In the genomic region with DNA sequence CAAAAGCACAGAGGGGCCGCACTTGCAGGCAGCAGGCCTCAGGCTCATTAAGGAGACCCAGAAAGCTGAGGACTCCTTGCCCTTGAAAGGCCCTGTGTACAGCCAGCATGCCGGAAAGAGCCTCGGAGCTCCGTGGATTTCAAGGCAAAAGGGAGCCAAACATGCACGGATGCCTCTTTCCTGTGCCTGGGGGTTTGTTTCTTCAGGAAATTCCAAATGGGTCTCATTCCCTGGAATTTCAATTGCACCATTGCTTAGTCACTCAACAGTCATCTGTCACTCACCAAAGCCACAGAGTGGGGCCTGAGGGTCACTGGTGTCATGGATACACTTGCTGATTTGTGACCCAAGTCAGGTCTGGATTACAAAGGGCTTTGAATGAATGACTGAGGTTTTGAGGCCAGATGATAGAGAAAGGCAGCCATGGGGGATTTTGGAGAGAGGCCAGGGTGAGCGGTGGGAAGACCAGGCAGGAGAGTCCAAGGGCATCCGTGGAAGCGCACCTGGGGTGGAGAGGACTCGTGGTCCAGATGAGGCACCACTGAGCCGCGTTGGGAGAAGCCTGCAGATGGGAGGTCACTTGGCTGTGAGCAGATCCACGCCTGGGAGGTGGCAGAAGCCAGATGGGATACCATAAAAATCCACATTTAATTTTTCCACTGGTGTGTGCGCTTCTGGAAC, we compare ENCODE assay signal across 2 cellular contexts.
TF ChIP-seq lines count a peak whose summit lies in the region.

No MANE protein-coding gene starts in this region.

TF ChIP-seq in SK-N-SH, 30 proteins besides CTCF, POLR2A, EP300 and RAD21 (continued from another document):
- TF ChIP-seq, protein P1, sequence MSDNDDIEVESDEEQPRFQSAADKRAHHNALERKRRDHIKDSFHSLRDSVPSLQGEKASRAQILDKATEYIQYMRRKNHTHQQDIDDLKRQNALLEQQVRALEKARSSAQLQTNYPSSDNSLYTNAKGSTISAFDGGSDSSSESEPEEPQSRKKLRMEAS (IDR thresholded peaks at IDR 0.05; ENCODE audit: low read depth), result no peak
- TF ChIP-seq TCF12 (IDR thresholded peaks at IDR 0.05) (0 out of 2 replicates have a peak, but pooled peaks have one; percentile 12), ELF1 (IDR thresholded peaks at IDR 0.05) (no peak), GABPA (IDR thresholded peaks at IDR 0.05; ENCODE audit: low read depth) (no peak), EZH2phosphoT487 (IDR thresholded peaks at IDR 0.05; ENCODE audit: borderline replicate concordance, low read depth) (no peak), TEAD4 (IDR thresholded peaks at IDR 0.05; ENCODE audit: borderline replicate concordance, insufficient read depth) (no peak), FOXJ3 (CRISPR knock-in tag; IDR thresholded peaks at IDR 0.05) (no peak), RFX5 (IDR thresholded peaks at IDR 0.05; ENCODE audit: low read length) (no peak)
- TF ChIP-seq, protein P2, sequence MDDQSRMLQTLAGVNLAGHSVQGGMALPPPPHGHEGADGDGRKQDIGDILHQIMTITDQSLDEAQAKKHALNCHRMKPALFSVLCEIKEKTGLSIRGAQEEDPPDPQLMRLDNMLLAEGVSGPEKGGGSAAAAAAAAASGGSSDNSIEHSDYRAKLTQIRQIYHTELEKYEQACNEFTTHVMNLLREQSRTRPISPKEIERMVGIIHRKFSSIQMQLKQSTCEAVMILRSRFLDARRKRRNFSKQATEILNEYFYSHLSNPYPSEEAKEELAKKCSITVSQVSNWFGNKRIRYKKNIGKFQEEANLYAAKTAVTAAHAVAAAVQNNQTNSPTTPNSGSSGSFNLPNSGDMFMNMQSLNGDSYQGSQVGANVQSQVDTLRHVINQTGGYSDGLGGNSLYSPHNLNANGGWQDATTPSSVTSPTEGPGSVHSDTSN (IDR thresholded peaks at IDR 0.05), result peak; percentile 68

TF ChIP-seq in SK-N-SH treated with all-trans-retinoic acid at 6 μM for 48 hours, 23 proteins besides CTCF, POLR2A, EP300 and RAD21 (continued from another document):
- TF ChIP-seq, protein P3, sequence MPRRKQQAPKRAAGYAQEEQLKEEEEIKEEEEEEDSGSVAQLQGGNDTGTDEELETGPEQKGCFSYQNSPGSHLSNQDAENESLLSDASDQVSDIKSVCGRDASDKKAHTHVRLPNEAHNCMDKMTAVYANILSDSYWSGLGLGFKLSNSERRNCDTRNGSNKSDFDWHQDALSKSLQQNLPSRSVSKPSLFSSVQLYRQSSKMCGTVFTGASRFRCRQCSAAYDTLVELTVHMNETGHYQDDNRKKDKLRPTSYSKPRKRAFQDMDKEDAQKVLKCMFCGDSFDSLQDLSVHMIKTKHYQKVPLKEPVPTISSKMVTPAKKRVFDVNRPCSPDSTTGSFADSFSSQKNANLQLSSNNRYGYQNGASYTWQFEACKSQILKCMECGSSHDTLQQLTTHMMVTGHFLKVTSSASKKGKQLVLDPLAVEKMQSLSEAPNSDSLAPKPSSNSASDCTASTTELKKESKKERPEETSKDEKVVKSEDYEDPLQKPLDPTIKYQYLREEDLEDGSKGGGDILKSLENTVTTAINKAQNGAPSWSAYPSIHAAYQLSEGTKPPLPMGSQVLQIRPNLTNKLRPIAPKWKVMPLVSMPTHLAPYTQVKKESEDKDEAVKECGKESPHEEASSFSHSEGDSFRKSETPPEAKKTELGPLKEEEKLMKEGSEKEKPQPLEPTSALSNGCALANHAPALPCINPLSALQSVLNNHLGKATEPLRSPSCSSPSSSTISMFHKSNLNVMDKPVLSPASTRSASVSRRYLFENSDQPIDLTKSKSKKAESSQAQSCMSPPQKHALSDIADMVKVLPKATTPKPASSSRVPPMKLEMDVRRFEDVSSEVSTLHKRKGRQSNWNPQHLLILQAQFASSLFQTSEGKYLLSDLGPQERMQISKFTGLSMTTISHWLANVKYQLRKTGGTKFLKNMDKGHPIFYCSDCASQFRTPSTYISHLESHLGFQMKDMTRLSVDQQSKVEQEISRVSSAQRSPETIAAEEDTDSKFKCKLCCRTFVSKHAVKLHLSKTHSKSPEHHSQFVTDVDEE (CRISPR knock-in tag; IDR thresholded peaks at IDR 0.05), result no peak
- no peak for TF ChIP-seq SNAI2 (CRISPR knock-in tag; IDR thresholded peaks at IDR 0.05)
- no peak for TF ChIP-seq ESRRG (CRISPR knock-in tag; IDR thresholded peaks at IDR 0.05)
- no peak for TF ChIP-seq OSR1 (CRISPR knock-in tag; IDR thresholded peaks at IDR 0.05)
- TF ChIP-seq ZNF8 (CRISPR knock-in tag; IDR thresholded peaks at IDR 0.05), result no peak
- TF ChIP-seq, protein P4, sequence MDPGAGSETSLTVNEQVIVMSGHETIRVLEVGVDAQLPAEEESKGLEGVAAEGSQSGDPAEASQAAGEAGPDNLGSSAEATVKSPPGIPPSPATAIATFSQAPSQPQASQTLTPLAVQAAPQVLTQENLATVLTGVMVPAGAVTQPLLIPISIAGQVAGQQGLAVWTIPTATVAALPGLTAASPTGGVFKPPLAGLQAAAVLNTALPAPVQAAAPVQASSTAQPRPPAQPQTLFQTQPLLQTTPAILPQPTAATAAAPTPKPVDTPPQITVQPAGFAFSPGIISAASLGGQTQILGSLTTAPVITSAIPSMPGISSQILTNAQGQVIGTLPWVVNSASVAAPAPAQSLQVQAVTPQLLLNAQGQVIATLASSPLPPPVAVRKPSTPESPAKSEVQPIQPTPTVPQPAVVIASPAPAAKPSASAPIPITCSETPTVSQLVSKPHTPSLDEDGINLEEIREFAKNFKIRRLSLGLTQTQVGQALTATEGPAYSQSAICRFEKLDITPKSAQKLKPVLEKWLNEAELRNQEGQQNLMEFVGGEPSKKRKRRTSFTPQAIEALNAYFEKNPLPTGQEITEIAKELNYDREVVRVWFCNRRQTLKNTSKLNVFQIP (CRISPR knock-in tag; IDR thresholded peaks at IDR 0.05; ENCODE audit: borderline replicate concordance, low read depth), result no peak
- no peak for TF ChIP-seq ZC3H10 (CRISPR knock-in tag; IDR thresholded peaks at IDR 0.05)
- TF ChIP-seq, protein P5, sequence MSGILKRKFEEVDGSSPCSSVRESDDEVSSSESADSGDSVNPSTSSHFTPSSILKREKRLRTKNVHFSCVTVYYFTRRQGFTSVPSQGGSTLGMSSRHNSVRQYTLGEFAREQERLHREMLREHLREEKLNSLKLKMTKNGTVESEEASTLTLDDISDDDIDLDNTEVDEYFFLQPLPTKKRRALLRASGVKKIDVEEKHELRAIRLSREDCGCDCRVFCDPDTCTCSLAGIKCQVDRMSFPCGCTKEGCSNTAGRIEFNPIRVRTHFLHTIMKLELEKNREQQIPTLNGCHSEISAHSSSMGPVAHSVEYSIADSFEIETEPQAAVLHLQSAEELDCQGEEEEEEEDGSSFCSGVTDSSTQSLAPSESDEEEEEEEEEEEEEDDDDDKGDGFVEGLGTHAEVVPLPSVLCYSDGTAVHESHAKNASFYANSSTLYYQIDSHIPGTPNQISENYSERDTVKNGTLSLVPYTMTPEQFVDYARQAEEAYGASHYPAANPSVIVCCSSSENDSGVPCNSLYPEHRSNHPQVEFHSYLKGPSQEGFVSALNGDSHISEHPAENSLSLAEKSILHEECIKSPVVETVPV (CRISPR knock-in tag; IDR thresholded peaks at IDR 0.05), result no peak
- TF ChIP-seq, protein P6, sequence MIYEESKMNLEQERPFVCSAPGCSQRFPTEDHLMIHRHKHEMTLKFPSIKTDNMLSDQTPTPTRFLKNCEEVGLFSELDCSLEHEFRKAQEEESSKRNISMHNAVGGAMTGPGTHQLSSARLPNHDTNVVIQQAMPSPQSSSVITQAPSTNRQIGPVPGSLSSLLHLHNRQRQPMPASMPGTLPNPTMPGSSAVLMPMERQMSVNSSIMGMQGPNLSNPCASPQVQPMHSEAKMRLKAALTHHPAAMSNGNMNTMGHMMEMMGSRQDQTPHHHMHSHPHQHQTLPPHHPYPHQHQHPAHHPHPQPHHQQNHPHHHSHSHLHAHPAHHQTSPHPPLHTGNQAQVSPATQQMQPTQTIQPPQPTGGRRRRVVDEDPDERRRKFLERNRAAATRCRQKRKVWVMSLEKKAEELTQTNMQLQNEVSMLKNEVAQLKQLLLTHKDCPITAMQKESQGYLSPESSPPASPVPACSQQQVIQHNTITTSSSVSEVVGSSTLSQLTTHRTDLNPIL (CRISPR knock-in tag; IDR thresholded peaks at IDR 0.05; ENCODE audit: low read depth), result no peak
- TF ChIP-seq ZFP30 (CRISPR knock-in tag; IDR thresholded peaks at IDR 0.05), result no peak
- TF ChIP-seq RARB (CRISPR knock-in tag; IDR thresholded peaks at IDR 0.05), result no peak
- TF ChIP-seq, protein P7, sequence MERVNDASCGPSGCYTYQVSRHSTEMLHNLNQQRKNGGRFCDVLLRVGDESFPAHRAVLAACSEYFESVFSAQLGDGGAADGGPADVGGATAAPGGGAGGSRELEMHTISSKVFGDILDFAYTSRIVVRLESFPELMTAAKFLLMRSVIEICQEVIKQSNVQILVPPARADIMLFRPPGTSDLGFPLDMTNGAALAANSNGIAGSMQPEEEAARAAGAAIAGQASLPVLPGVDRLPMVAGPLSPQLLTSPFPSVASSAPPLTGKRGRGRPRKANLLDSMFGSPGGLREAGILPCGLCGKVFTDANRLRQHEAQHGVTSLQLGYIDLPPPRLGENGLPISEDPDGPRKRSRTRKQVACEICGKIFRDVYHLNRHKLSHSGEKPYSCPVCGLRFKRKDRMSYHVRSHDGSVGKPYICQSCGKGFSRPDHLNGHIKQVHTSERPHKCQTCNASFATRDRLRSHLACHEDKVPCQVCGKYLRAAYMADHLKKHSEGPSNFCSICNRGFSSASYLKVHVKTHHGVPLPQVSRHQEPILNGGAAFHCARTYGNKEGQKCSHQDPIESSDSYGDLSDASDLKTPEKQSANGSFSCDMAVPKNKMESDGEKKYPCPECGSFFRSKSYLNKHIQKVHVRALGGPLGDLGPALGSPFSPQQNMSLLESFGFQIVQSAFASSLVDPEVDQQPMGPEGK (CRISPR knock-in tag; IDR thresholded peaks at IDR 0.05; ENCODE audit: borderline replicate concordance), result no peak
- TF ChIP-seq ARNTL (CRISPR knock-in tag; IDR thresholded peaks at IDR 0.05; ENCODE audit: borderline replicate concordance, low read depth), result no peak
- no peak for TF ChIP-seq BACH2 (CRISPR knock-in tag; IDR thresholded peaks at IDR 0.05; ENCODE audit: borderline replicate concordance)
- TF ChIP-seq PPARA (CRISPR knock-in tag; IDR thresholded peaks at IDR 0.05; ENCODE audit: borderline replicate concordance), result no peak
